12 cellular contexts compared by ENCODE assay signal in the genomic region with DNA sequence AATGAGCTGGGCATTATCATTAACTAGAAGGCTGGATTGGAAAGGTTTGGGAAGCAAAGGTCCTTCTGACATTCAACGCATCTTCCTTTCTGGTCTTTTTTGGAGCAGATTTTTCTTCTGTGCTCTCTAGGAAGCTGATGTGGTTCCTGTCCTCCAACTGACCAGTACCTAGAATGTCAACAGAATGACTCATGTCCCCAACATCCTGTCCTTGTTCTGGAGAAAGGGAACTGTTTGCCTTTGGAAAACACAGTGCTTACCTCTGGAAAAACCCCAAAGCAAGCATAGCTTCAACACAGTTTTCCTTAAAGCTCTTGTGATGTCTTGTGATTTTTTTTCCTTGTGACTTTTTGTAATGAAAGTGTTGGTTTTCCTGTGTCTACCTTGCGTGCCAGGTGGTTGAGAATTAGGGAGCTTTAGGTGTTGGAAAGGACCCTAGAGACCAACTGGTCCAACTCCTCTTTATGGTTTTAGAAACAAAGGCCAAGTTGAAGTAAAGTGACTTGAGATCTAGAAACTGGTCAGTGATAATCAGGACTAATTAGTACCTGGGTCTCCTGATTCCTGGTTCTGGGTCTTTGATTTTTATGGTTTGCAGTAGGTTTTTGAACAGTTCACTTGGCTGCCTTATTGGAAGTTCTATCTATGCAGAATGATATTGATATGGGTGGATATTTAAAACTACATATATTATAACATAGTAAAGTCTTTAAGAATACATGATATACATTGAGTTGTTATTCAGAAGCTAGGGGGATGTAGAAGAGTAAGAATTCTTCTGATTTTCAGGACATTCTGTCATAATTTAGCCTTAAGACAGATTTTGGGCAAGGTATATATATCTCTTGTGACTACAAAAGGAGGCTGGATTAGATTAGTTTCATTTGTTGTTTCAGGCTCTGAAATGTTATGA.
A peak's percentile ranks its signal among the peaks of the same experiment; 100 is the strongest.
DNase-seq lines count a peak whose midpoint lies in the region; ATAC-seq, FAIRE-seq and TF ChIP-seq lines count a peak whose summit lies in the region.
"Had no signal": no experiment of that assay in that cellular context is flagged by ENCODE, and none has a peak within 500 bp of the region (broad histone marks: within the 10 kb centered on the region; RNA-seq: fewer than 3 reads in every experiment).

No MANE protein-coding gene starts in this region.

- H3K56ac ChIP-seq in mesendoderm (ENCODE audit: low read length): peak overlapping the region; percentile 5

- RAD21 ChIA-PET in GM12878 (lab: Charles Lee; ENCODE audit: unreplicated experiment): interaction anchor here (0.5 to 6.5 kb wide), 17 partner anchors 10 to 231 kb away, joined by 3 to 37 read pairs (median 4); no protein-coding TSS in a partner anchor

- no peak overlapping the region for H2AFZ ChIP-seq in GM12878 (ENCODE audit: control insufficient read depth, low read depth, low read length)
- H2AFZ ChIP-seq: parathyroid adenoma had no signal

- no peak overlapping the region for H3K23ac ChIP-seq in mesendoderm (ENCODE audit: low read length)

- WGBS in GM12878 (ENCODE audit: insufficient coverage, insufficient replicate concordance, low lambda C conversion rate, missing lambda C conversion rate): 100% methylated on average over 2 of the region's 2 CpGs
- WGBS in mesendoderm (ENCODE audit: extremely low coverage, insufficient coverage, low lambda C conversion rate): no CpG with 5 or more reads among the region's 2 CpGs

- H3K4me1 ChIP-seq in GM12878 (ENCODE audit: control insufficient read depth, insufficient read depth, low read length): peaks cover 18% of the 10 kb centered on the region
- H3K4me1 ChIP-seq in mesendoderm (ENCODE audit: control insufficient read depth, low read depth, low read length): peaks cover 40% of the 10 kb centered on the region

- TF ChIP-seq RAD21 in GM12878 (IDR thresholded peaks at IDR 0.05; ENCODE audit: insufficient read depth, low read depth, low read length): no peak

- peak overlapping the region; percentile 78 for H3K27ac Mint-ChIP-seq in Calu3 (ENCODE audit: unreplicated experiment)

- no peak for TF ChIP-seq CTCF in Calu3 (IDR thresholded peaks at IDR 0.05; ENCODE audit: unreplicated experiment)
- no peak for TF ChIP-seq CTCF in GM12878 (IDR thresholded peaks at IDR 0.05 in 2 of 3, conservative IDR thresholded peaks at IDR 0.05 in 1 of 3; ENCODE audit: control insufficient read depth in 2 of 3, extremely low read depth in 1 of 3, insufficient read depth in 1 of 3, low read depth in 3 of 3, low read length in 3 of 3)

- no peak overlapping the region for H3K4me3 Mint-ChIP-seq in Calu3 (ENCODE audit: low read depth, unreplicated experiment)

- H3K27me3 ChIP-seq in GM12878 (replicated peaks in 1 of 2; ENCODE audit: control insufficient read depth in 2 of 2, insufficient read depth in 2 of 2, low read length in 1 of 2): no peaks in the 10 kb centered on the region
- no peaks in the 10 kb centered on the region for H3K27me3 ChIP-seq in mesendoderm (ENCODE audit: insufficient read depth, low read length, poor library complexity)
- H3K27me3 ChIP-seq: testis had no signal

- H3K4ac ChIP-seq in mesendoderm (ENCODE audit: low read depth, low read length): no peak overlapping the region

- H2AK5ac ChIP-seq in mesendoderm (ENCODE audit: low read length): no peak overlapping the region

- H3K36me3 Mint-ChIP-seq in Calu3 (ENCODE audit: insufficient read depth, unreplicated experiment): peaks cover 14% of the 10 kb centered on the region

- no peak overlapping the region for H2BK5ac ChIP-seq in mesendoderm (ENCODE audit: low read length)

- H3K27ac ChIP-seq in GM12878 (ENCODE audit: control insufficient read depth, insufficient read depth): no peak overlapping the region
- peak overlapping the region; percentile 50 for H3K27ac ChIP-seq in mesendoderm (ENCODE audit: low read depth, low read length)
- H3K27ac ChIP-seq: parathyroid adenoma, testis had no signal

- H3K4me2 ChIP-seq in GM12878 (ENCODE audit: control insufficient read depth, insufficient read depth) (no peak overlapping the region), mesendoderm (ENCODE audit: low read length) (no peak overlapping the region)

- H2BK15ac ChIP-seq in mesendoderm (replicated peaks; ENCODE audit: low read depth): peak overlapping the region; percentile 12

- DNase-seq in Calu3 (no peak), GM12878 (ENCODE audit: low read depth, low spot score) (no peak), mesendoderm (peak; percentile 88), SIG-M5 (lab: John Stamatoyannopoulos, UW) (no peak), ecto neural progenitor cell (ENCODE audit: low spot score) (no peak), NCI-H1048 (lab: John Stamatoyannopoulos, UW) (no peak), GOT3 (lab: John Stamatoyannopoulos, UW) (no peak)
- DNase-seq: DMS79, NCI-H524 treated with DMSO at 0.1 percent for 48 hours, testis had no signal

- ATAC-seq in HG02885 (IDR thresholded peaks at IDR 0.05; ENCODE audit: poor library complexity, unreplicated experiment) (peak; percentile 12), GM12878 (peak; percentile 3; the same call in 1 of the 3 replicates)

- SMC1A ChIA-PET in GM12878 (lab: Charles Lee; ENCODE audit: uncharacterized antibody, unreplicated experiment): interaction anchor here (0.5 to 3.8 kb wide), 28 partner anchors 10 to 1092 kb away, joined by 3 to 32 read pairs (median 4); a partner anchor contains a TSS

- BruUV-seq in Calu3 (replicated peaks; lab: Mats Ljungman, UMichigan) (no TSS peak), GM12878 (replicated peaks; lab: Mats Ljungman, UMichigan) (no TSS peak)

- peaks cover 83% of the 10 kb centered on the region for H3K4me1 Mint-ChIP-seq in Calu3 (ENCODE audit: low read depth, unreplicated experiment)

- intact Hi-C loops in Calu3 (cut with micrococcal nuclease; ENCODE audit: unreplicated experiment) (loop anchor here (5.0 kb wide), 2 partner anchors 68 to 102 kb away; a partner anchor contains a TSS), GM12878 (cut with micrococcal nuclease; ENCODE audit: unreplicated experiment) (loop anchor here (2.0 to 5.0 kb wide), 2 partner anchors 71 to 92 kb away; a partner anchor contains a TSS)

- H3K79me2 ChIP-seq in GM12878 (ENCODE audit: control insufficient read depth, insufficient read depth, low read length): peaks cover 4% of the 10 kb centered on the region
- peaks cover 50% of the 10 kb centered on the region for H3K79me2 ChIP-seq in mesendoderm (ENCODE audit: control insufficient read depth, insufficient read depth, low read length)

- H3K36me3 ChIP-seq in GM12878 (ENCODE audit: control insufficient read depth in 2 of 2, insufficient read depth in 2 of 2, low read length in 1 of 2): no peaks in the 10 kb centered on the region
- H3K36me3 ChIP-seq in mesendoderm (ENCODE audit: control insufficient read depth, insufficient read depth, low read length): no peaks in the 10 kb centered on the region

- CTCF ChIA-PET in Calu3 (lab: Charles Lee) (interaction anchor here (0.8 to 1.7 kb wide), 3 partner anchors 10 to 235 kb away, joined by 3 to 11 read pairs (median 3); no protein-coding TSS in a partner anchor), GM12878 (lab: Yijun Ruan, JAX) (interaction anchor here (1.0 to 2.3 kb wide), 4 partner anchors 11 to 230 kb away, joined by 3 to 13 read pairs (median 6); no protein-coding TSS in a partner anchor)

- no peak for TF ChIP-seq EP300 in GM12878 (IDR thresholded peaks at IDR 0.05; ENCODE audit: borderline replicate concordance in 1 of 2, control insufficient read depth in 1 of 2, low read depth in 2 of 2, low read length in 2 of 2)

- H3K9me3 ChIP-seq in GM12878 (replicated peaks; ENCODE audit: control insufficient read depth, insufficient read depth, low read length): no peaks in the 10 kb centered on the region
- H3K9me3 ChIP-seq: testis had no signal

- H4K20me1 ChIP-seq in GM12878 (ENCODE audit: control insufficient read depth, insufficient read depth): no peaks in the 10 kb centered on the region

- peak overlapping the region; percentile 76 for H3K18ac ChIP-seq in mesendoderm (ENCODE audit: low read length)

- FAIRE-seq in GM12878 (lab: Jason Lieb, UNC): no peak

- in situ Hi-C loops in GM12878 (cut with MboI): no loop called here

- H4K5ac ChIP-seq in mesendoderm (ENCODE audit: low read length): no peak overlapping the region

- H3K27me3 Mint-ChIP-seq in Calu3 (ENCODE audit: unreplicated experiment): no peaks in the 10 kb centered on the region

- POLR2A ChIA-PET in GM12878 (lab: Charles Lee): interaction anchor here (0.6 to 2.2 kb wide), 6 partner anchors 9 to 312 kb away, joined by 3 to 8 read pairs (median 4); a partner anchor contains a TSS

- H3K4me3 ChIP-seq in GM12878: no peak overlapping the region
- H3K4me3 ChIP-seq in mesendoderm (ENCODE audit: low read length): no peak overlapping the region
- H3K4me3 ChIP-seq: testis had no signal

- H3K9ac ChIP-seq in GM12878 (ENCODE audit: control insufficient read depth, insufficient read depth, low read length): no peak overlapping the region
- no peak overlapping the region for H3K9ac ChIP-seq in mesendoderm (ENCODE audit: low read length)
- H3K9ac ChIP-seq: parathyroid adenoma had no signal

- H2BK120ac ChIP-seq in mesendoderm (ENCODE audit: low read depth, low read length): no peak overlapping the region

- TF ChIP-seq POLR2A in GM12878 (IDR thresholded peaks at IDR 0.05; ENCODE audit: low read depth, low read length): no peak

- H3K79me1 ChIP-seq in mesendoderm (ENCODE audit: low read length): peaks cover 33% of the 10 kb centered on the region

- H3K9me3 Mint-ChIP-seq in Calu3 (ENCODE audit: low read depth, unreplicated experiment): no peaks in the 10 kb centered on the region

- no peak overlapping the region for H4K8ac ChIP-seq in mesendoderm (ENCODE audit: low read depth, low read length)

TF ChIP-seq in GM12878, 131 proteins besides CTCF, POLR2A, EP300 and RAD21 (continues in another document):
- TF ChIP-seq, protein P1, sequence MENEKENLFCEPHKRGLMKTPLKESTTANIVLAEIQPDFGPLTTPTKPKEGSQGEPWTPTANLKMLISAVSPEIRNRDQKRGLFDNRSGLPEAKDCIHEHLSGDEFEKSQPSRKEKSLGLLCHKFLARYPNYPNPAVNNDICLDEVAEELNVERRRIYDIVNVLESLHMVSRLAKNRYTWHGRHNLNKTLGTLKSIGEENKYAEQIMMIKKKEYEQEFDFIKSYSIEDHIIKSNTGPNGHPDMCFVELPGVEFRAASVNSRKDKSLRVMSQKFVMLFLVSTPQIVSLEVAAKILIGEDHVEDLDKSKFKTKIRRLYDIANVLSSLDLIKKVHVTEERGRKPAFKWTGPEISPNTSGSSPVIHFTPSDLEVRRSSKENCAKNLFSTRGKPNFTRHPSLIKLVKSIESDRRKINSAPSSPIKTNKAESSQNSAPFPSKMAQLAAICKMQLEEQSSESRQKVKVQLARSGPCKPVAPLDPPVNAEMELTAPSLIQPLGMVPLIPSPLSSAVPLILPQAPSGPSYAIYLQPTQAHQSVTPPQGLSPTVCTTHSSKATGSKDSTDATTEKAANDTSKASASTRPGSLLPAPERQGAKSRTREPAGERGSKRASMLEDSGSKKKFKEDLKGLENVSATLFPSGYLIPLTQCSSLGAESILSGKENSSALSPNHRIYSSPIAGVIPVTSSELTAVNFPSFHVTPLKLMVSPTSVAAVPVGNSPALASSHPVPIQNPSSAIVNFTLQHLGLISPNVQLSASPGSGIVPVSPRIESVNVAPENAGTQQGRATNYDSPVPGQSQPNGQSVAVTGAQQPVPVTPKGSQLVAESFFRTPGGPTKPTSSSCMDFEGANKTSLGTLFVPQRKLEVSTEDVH (IDR thresholded peaks at IDR 0.05; ENCODE audit: low read depth, partially characterized antibody): no peak
- no peak for TF ChIP-seq IKZF2 (IDR thresholded peaks at IDR 0.05)
